Comparison of ENCODE assay signal across 13 cellular contexts in the genomic region with DNA sequence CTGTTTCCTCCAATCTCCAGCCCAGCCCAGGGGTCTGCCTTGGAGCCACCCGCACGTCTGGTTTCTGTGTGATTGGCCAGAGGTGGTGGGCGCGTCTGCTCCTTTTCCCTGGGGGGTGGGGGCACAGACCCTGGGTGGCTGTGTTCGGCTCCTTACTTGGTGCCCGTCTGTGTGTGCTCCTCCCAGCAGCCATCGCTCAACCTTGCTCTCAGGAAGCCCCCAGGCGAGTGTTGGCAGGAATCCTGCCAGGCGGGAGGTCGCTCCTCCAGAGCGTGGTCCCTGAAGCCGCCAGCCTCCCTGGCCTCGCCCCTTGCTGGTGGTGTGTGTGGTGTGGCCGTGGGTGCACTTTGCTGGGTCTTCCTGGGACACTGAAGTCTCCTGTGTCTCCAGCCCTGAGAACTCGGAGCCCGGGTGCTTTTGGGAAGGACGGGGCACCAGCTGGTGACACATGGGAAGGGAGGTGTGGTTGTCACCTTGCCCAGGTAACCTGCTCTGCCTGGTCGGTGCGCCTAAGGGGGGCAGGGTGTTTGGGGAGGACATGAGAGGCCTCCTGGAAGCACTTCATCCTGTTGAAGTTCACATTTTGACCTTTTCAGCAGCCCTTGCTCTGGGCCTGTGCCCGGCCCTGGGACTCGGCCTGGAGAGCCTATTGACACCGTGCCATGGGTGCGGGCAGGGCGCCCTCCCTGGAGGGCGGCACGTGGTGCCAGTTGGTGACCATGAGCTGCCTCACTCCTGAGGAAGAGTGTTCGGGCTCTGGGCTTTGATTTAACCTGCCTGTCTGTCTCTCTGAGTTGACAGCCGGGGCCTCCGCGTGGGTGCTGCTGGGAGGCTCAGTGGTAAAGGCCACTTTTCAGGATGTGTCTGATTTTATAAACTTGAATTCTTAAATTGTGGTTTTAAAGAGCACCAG. TPM values are rescaled to one million over a fixed set of nuclear protein-coding genes. Genes with fewer than 3 reads are reported as not detected.
DNase-seq lines count a peak whose midpoint lies in the region; ATAC-seq, FAIRE-seq and TF ChIP-seq lines count a peak whose summit lies in the region.
"Had no signal": no experiment of that assay in that cellular context is flagged by ENCODE, and none has a peak within 500 bp of the region (broad histone marks: within the 10 kb centered on the region; RNA-seq: fewer than 3 reads in every experiment).

No MANE protein-coding gene starts in this region.

- peaks cover 21 to 35% of the 10 kb centered on the region in 2 donors for H3K4me1 ChIP-seq in kidney (ENCODE audit: control insufficient read depth in 1 of 2, insufficient read depth in 1 of 2, low read depth in 1 of 2, low read length in 2 of 2)
- peaks cover 17% of the 10 kb centered on the region for H3K4me1 ChIP-seq in smooth muscle cell (ENCODE audit: low read depth)
- peaks cover 0 to 13% (median 6%) of the 10 kb centered on the region in 4 donors for H3K4me1 ChIP-seq in Peyer's patch

- intact Hi-C loops in kidney (cut with DNase I) (no loop called here), natural killer cell (cut with micrococcal nuclease) (no loop called here)

- WGBS in smooth muscle cell (ENCODE audit: low lambda C conversion rate), result 86% methylated on average over 30 of the region's 30 CpGs

- H3K4me3 Mint-ChIP-seq in natural killer cell, result no peak overlapping the region
- H3K4me3 Mint-ChIP-seq: activated CD4-positive, alpha-beta memory T cell treated with anti-CD3 and anti-CD28 coated beads for 36 hours; activated naive CD4-positive, alpha-beta T cell treated with anti-CD3 and anti-CD28 coated beads, Interleukin-2, amount 50 U/mL, for 24 hours had no signal

- no peaks in the 10 kb centered on the region for H3K9me3 ChIP-seq in SK-N-MC (ENCODE audit: low read depth, low read length)
- H3K9me3 ChIP-seq in kidney (ENCODE audit: control insufficient read depth in 1 of 2, low read length in 2 of 2), result no peaks in the 10 kb centered on the region
- no peaks in the 10 kb centered on the region for H3K9me3 ChIP-seq in smooth muscle cell (replicated peaks; ENCODE audit: low read depth)
- no peaks in the 10 kb centered on the region for H3K9me3 ChIP-seq in Peyer's patch

- no peaks in the 10 kb centered on the region for H3K27me3 ChIP-seq in smooth muscle cell (ENCODE audit: low read depth)
- no peaks in the 10 kb centered on the region for H3K27me3 ChIP-seq in brain microvascular endothelial cell (replicated peaks)
- no peaks in the 10 kb centered on the region for H3K27me3 ChIP-seq in Peyer's patch

- no peak for ATAC-seq in natural killer cell

- H3K4me2 ChIP-seq in smooth muscle cell, result no peak overlapping the region

- in situ Hi-C loops in brain microvascular endothelial cell (cut with HindIII; ENCODE audit: low pct_ligation_motif_present, low sequenced_read_pairs), result no loop called here

- peaks cover 0 to 5% of the 10 kb centered on the region in 2 donors for H3K27me3 Mint-ChIP-seq in natural killer cell (ENCODE audit: low read depth in 2 of 2)
- H3K27me3 Mint-ChIP-seq: activated CD4-positive, alpha-beta memory T cell treated with anti-CD3 and anti-CD28 coated beads for 36 hours; activated naive CD4-positive, alpha-beta T cell treated with anti-CD3 and anti-CD28 coated beads, Interleukin-2, amount 50 U/mL, for 24 hours had no signal

- DNase-seq in HT-29 (ENCODE audit: low spot score) (peak; percentile 87), SK-N-MC (ENCODE audit: low read depth, low spot score) (no peak), kidney (peak; percentile 73), smooth muscle cell (lab: John Stamatoyannopoulos, UW; ENCODE audit: unreplicated experiment) (no peak), brain microvascular endothelial cell (no peak), natural killer cell (no peak), Peyer's patch (no peak), NCI-H2171 treated with DMSO at 0.1 percent for 48 hours (lab: John Stamatoyannopoulos, UW) (no peak)
- DNase-seq: activated CD4-positive, alpha-beta memory T cell treated with anti-CD3 and anti-CD28 coated beads for 36 hours; COR-L47; midbrain had no signal

- peaks cover 5% of the 10 kb centered on the region for H3F3A ChIP-seq in smooth muscle cell (ENCODE audit: low read depth)

- H3K4me3 ChIP-seq in SK-N-MC (peak overlapping the region; percentile 32), kidney (ENCODE audit: low read length in 2 of 2) (no peak overlapping the region), smooth muscle cell (no peak overlapping the region), brain microvascular endothelial cell (ENCODE audit: low read depth, low read length) (no peak overlapping the region), Peyer's patch (no peak overlapping the region)

- no peak overlapping the region for H2AFZ ChIP-seq in smooth muscle cell (ENCODE audit: low read depth)

- H3K9ac ChIP-seq in SK-N-MC (ENCODE audit: insufficient read length) (peak overlapping the region; percentile 24), kidney (ENCODE audit: low read length in 2 of 2) (no peak overlapping the region), smooth muscle cell (ENCODE audit: low read depth) (no peak overlapping the region)

- H3K27ac ChIP-seq in SK-N-MC, result peak overlapping the region; percentile 82
- H3K27ac ChIP-seq in kidney (ENCODE audit: low read depth in 2 of 2, low read length in 2 of 2), result peak overlapping the region; percentile 13 to 67
- peak overlapping the region; percentile 20 for H3K27ac ChIP-seq in smooth muscle cell (ENCODE audit: low read depth)
- H3K27ac ChIP-seq in brain microvascular endothelial cell, result no peak overlapping the region
- peak overlapping the region in 1 of 4 donors; percentile 41 for H3K27ac ChIP-seq in Peyer's patch

- H3K79me2 ChIP-seq in smooth muscle cell (ENCODE audit: low read depth), result peaks cover 4% of the 10 kb centered on the region

- peaks cover 0 to 2% of the 10 kb centered on the region in 2 donors for H3K9me3 Mint-ChIP-seq in natural killer cell
- H3K9me3 Mint-ChIP-seq: activated CD4-positive, alpha-beta memory T cell treated with anti-CD3 and anti-CD28 coated beads for 36 hours; activated naive CD4-positive, alpha-beta T cell treated with anti-CD3 and anti-CD28 coated beads, Interleukin-2, amount 50 U/mL, for 24 hours had no signal

- H3K4me1 Mint-ChIP-seq in natural killer cell, result peaks cover 59 to 61% of the 10 kb centered on the region in 2 donors

- TF ChIP-seq CTCF in kidney (IDR thresholded peaks at IDR 0.05; ENCODE audit: borderline replicate concordance, extremely low read depth, insufficient read depth), result no peak
- TF ChIP-seq CTCF in smooth muscle cell (IDR thresholded peaks at IDR 0.05; ENCODE audit: borderline replicate concordance, insufficient read depth, poor library complexity, severe bottlenecking), result no peak
- no peak for TF ChIP-seq CTCF in brain microvascular endothelial cell (IDR thresholded peaks at IDR 0.05; ENCODE audit: low read depth, low read length, missing control alignments)
- no peak for TF ChIP-seq CTCF in natural killer cell (IDR thresholded peaks at IDR 0.05)
- TF ChIP-seq CTCF in Peyer's patch (IDR thresholded peaks at IDR 0.05), result no peak

- H4K20me1 ChIP-seq in smooth muscle cell (ENCODE audit: low read depth), result no peaks in the 10 kb centered on the region

- no peak overlapping the region for H3K27ac Mint-ChIP-seq in natural killer cell
- H3K27ac Mint-ChIP-seq: activated CD4-positive, alpha-beta memory T cell treated with anti-CD3 and anti-CD28 coated beads for 36 hours had no signal

- no peaks in the 10 kb centered on the region for H3K36me3 Mint-ChIP-seq in natural killer cell

- FAIRE-seq in kidney (lab: Jason Lieb, UNC), result no peak
- FAIRE-seq: GM12891 had no signal

- no peaks in the 10 kb centered on the region for H3K36me3 ChIP-seq in SK-N-MC (ENCODE audit: insufficient read depth, low read length)
- H3K36me3 ChIP-seq in kidney (ENCODE audit: control insufficient read depth in 1 of 2, insufficient read depth in 2 of 2, low read length in 2 of 2), result no peaks in the 10 kb centered on the region
- no peaks in the 10 kb centered on the region for H3K36me3 ChIP-seq in smooth muscle cell (ENCODE audit: low read depth)
- H3K36me3 ChIP-seq in brain microvascular endothelial cell (replicated peaks), result no peaks in the 10 kb centered on the region
- H3K36me3 ChIP-seq in Peyer's patch, result no peaks in the 10 kb centered on the region

- no peak for TF ChIP-seq POLR2A in Peyer's patch (IDR thresholded peaks at IDR 0.05)

RNA-seq across cellular contexts. Expression of gene ZNF750, which starts 49.0 kb away (rescaled TPM):
- total RNA-seq in HT-29 (2014; rRNA removed; shearing (Covaris generic)), result 0.05 TPM in 1 of 2 replicates, not detected in the other
- total RNA-seq in kidney (0.25 TPM), smooth muscle cell (4.5 and 7.1 TPM in 2 replicates), natural killer cell (not detected), Peyer's patch (not detected)
- polyA plus RNA-seq in kidney (ENCODE audit: insufficient read depth, low read depth, low replicate concordance) (0.30 TPM), smooth muscle cell (0.93 and 3.2 TPM in 2 replicates)
- total RNA-seq: activated CD4-positive, alpha-beta memory T cell treated with anti-CD3 and anti-CD28 coated beads for 36 hours had no signal

Comparison
In these comparisons a context has a peak if more than half of its experiments do, and no peak if none do; other contexts are left out.
1. DNase-seq: peak in HT-29 (single experiment) and kidney (single experiment); none in SK-N-MC (single experiment), smooth muscle cell (single experiment), brain microvascular endothelial cell (single experiment), natural killer cell (single experiment), Peyer's patch (0 of 3) and NCI-H2171 treated with DMSO at 0.1 percent for 48 hours (single experiment).